ENCODE assay signal across 9 cellular contexts in the genomic region with DNA sequence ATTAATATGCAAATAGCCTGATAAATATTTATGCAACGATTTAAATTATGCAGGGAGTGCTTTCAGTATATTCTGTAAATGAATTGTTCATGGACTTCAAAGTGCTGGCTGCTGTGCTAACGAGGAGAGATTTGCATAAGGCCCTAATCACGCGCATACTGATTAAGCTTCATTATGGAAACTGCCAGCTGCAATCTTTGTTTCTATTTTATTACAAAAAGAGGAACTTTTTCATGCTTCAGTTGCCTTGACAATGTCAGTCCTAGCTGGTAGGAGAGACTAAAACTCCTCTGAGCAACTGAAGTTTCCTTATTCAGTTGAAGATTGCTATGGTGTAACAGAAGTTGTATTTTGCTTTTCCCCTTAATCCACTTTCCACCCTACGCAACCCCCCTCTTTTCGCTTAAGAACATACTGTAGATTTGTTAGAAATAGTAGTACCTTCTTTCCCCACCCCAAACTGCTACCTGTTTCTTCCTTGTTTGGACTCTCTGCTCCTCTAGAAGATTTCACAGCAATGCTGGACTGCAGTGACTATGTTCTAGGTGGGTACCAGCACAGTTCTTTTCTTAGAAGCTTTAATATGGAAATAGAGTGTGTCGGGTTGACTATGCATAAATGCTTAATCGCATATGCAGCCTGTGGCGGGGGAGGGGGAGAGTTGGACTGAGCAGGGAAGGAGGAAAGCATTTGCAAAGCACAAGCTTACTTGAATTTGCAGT.
DNase-seq lines count a peak whose midpoint lies in the region; ATAC-seq and TF ChIP-seq lines count a peak whose summit lies in the region.
"Had no signal": no experiment of that assay in that cellular context is flagged by ENCODE, and none has a peak within 500 bp of the region (broad histone marks: within the 10 kb centered on the region; RNA-seq: fewer than 3 reads in every experiment).

No MANE protein-coding gene starts in this region.

- peaks cover 38% of the 10 kb centered on the region for H3K4me1 ChIP-seq in HUES64 (ENCODE audit: insufficient read depth, low read length)
- peaks cover 0 to 25% (median 7%) of the 10 kb centered on the region in 4 donors for H3K4me1 ChIP-seq in transverse colon
- no peaks in the 10 kb centered on the region for H3K4me1 ChIP-seq in prostate gland (replicated peaks)

- H3K36me3 ChIP-seq in HUES64 (ENCODE audit: insufficient read depth, low read length), result peaks cover 15% of the 10 kb centered on the region; the same call in 1 of the 2 replicates
- H3K36me3 ChIP-seq in transverse colon, result peaks cover 0 to 1% (median 0%) of the 10 kb centered on the region in 4 donors
- no peaks in the 10 kb centered on the region for H3K36me3 ChIP-seq in prostate gland

- DNase-seq in cerebellar cortex (ENCODE audit: low spot score) (peak; percentile 44), transverse colon (peak; percentile 44), NCI-H2196 (lab: John Stamatoyannopoulos, UW; ENCODE audit: unreplicated experiment) (no peak), prostate gland (ENCODE audit: low spot score) (no peak), H4 (ENCODE audit: low spot score) (no peak)

- in situ Hi-C loops in transverse colon (cut with MboI; ENCODE audit: low pct_ligation_motif_present in 1 of 4, low pct_unique_long_range_greater_than_20kb in 1 of 4, low sequenced_read_pairs in 3 of 4), result no loop called here

- 12% methylated on average over 7 of the region's 9 CpGs for WGBS in HUES64
- WGBS in transverse colon (ENCODE audit: low coverage in 1 of 2), 2 donors, result 60 to 73% methylated on average over 4 to 9 of the region's 9 CpGs
- WGBS in prostate gland, result 77% methylated on average over 9 of the region's 9 CpGs

- TF ChIP-seq CTCF in GM12875 (IDR thresholded peaks at IDR 0.05; ENCODE audit: borderline replicate concordance, insufficient read depth, low read depth, low read length), result no peak
- no peak for TF ChIP-seq CTCF in transverse colon (IDR thresholded peaks at IDR 0.05)
- TF ChIP-seq CTCF in prostate gland (IDR thresholded peaks at IDR 0.05), result no peak

- peak; percentile 63 for ATAC-seq in GM21576 (IDR thresholded peaks at IDR 0.05; ENCODE audit: unreplicated experiment)

- H3K4me3 ChIP-seq in GM12875 (ENCODE audit: low read depth, low read length) (peak overlapping the region; percentile 49), HUES64 (ENCODE audit: low read length) (peak overlapping the region; percentile 39; the same call in 1 of the 2 replicates), transverse colon (no peak overlapping the region), prostate gland (no peak overlapping the region)
- H3K4me3 ChIP-seq: cardiac muscle cell had no signal

- H3K27ac ChIP-seq in HUES64 (ENCODE audit: low read depth, low read length) (peak overlapping the region; percentile 61), transverse colon (peak overlapping the region in 2 of 4 donors; percentile 31 to 52), prostate gland (no peak overlapping the region)
- H3K27ac ChIP-seq: cardiac muscle cell had no signal

- TF ChIP-seq EP300 in transverse colon (IDR thresholded peaks at IDR 0.05; ENCODE audit: low read depth), result no peak

- TF ChIP-seq POLR2A in transverse colon (IDR thresholded peaks at IDR 0.05) (no peak), prostate gland (IDR thresholded peaks at IDR 0.05) (no peak)

- peaks cover 5% of the 10 kb centered on the region; the same call in 1 of the 2 replicates for H3K9me3 ChIP-seq in HUES64 (ENCODE audit: insufficient read depth, low read depth, low read length)
- H3K9me3 ChIP-seq in transverse colon, result peaks cover 6 to 7% of the 10 kb centered on the region in 2 donors
- no peaks in the 10 kb centered on the region for H3K9me3 ChIP-seq in prostate gland

- intact Hi-C loops in transverse colon (cut with DNase I; ENCODE audit: low total_unique reads) (no loop called here), prostate gland (cut with DNase I) (no loop called here)

- H3K27me3 ChIP-seq in HUES64 (ENCODE audit: insufficient read depth, low read length), result no peaks in the 10 kb centered on the region
- no peaks in the 10 kb centered on the region for H3K27me3 ChIP-seq in transverse colon
- H3K27me3 ChIP-seq in prostate gland (replicated peaks; ENCODE audit: insufficient read depth), result no peaks in the 10 kb centered on the region
- H3K27me3 ChIP-seq: cardiac muscle cell had no signal

- H3K9ac ChIP-seq in HUES64 (ENCODE audit: low read depth, low read length), result peak overlapping the region; percentile 19; the same call in 1 of the 2 replicates

Comparison
In these comparisons a context has a peak if more than half of its experiments do, and no peak if none do; other contexts are left out.
1. H3K4me3 ChIP-seq: peak in GM12875 (single experiment) and HUES64 (single experiment); none in transverse colon (0 of 4) and prostate gland (0 of 2).
2. DNase-seq: peak in cerebellar cortex (single experiment) and transverse colon (single experiment); none in NCI-H2196 (single experiment), prostate gland (single experiment) and H4 (single experiment).